Comparison of ENCODE assay signal across 8 cellular contexts in genomic region chr1:207495816-207496792, GRCh38. TPM values are rescaled to one million over a fixed set of nuclear protein-coding genes. Genes with fewer than 3 reads are reported as not detected.
DNase-seq lines count a peak whose midpoint lies in the region; ATAC-seq and TF ChIP-seq lines count a peak whose summit lies in the region.

Gene CR1, plus strand, starts transcription at chr1:207496157. Its CDS starts 111 bp downstream, at chr1:207496268.

- DNase-seq in NCI-H526 treated with DMSO at 0.1 percent for 48 hours (lab: John Stamatoyannopoulos, UW) (peak; percentile 2), hepatocyte (ENCODE audit: low spot score) (peak; percentile 23), occipital lobe (lab: John Stamatoyannopoulos, UW) (no peak), dedifferentiated amniotic fluid mesenchymal stem cell (ENCODE audit: extremely low spot score) (no peak)
- peak; percentile 70 for DNase-seq in activated effector memory CD4-positive, alpha-beta T cell treated with anti-CD3 and anti-CD28 coated beads, Interleukin-2, amount 50 U/mL, for 16 hours

- H3K4me2 ChIP-seq in DOHH2 (ENCODE audit: low read length) = peak within 1 kb of the TSS; percentile 6
- peak within 1 kb of the TSS; percentile 95 for H3K4me2 ChIP-seq in hepatocyte

- peak within 1 kb of the TSS; percentile 89 for H2AFZ ChIP-seq in hepatocyte

- H3K36me3 ChIP-seq in DOHH2 (ENCODE audit: control insufficient read depth, low read length) (no peaks in the 10 kb centered on the region), hepatocyte (replicated peaks; ENCODE audit: insufficient read depth, low read depth) (no peaks in the 10 kb centered on the region), skeletal muscle tissue (ENCODE audit: control insufficient read depth in 3 of 3, insufficient read depth in 3 of 3, low read length in 3 of 3) (no peaks in the 10 kb centered on the region)

- peaks cover 45% of the 10 kb centered on the region for H3K27me3 ChIP-seq in DOHH2 (ENCODE audit: control insufficient read depth, low read length)
- peaks cover 71% of the 10 kb centered on the region for H3K27me3 ChIP-seq in hepatocyte
- H3K27me3 ChIP-seq in skeletal muscle tissue (ENCODE audit: control insufficient read depth in 3 of 3, insufficient read depth in 3 of 3, low read length in 3 of 3) = peaks cover 36 to 43% (median 42%) of the 10 kb centered on the region in 3 donors

- H3K27ac ChIP-seq in DOHH2 (ENCODE audit: low read depth, low read length) = no peak within 1 kb of the TSS
- H3K27ac ChIP-seq in hepatocyte = no peak within 1 kb of the TSS
- no peak within 1 kb of the TSS for H3K27ac ChIP-seq in skeletal muscle tissue (ENCODE audit: low read depth, low read length)

- H4K20me1 ChIP-seq in DOHH2 (ENCODE audit: control insufficient read depth, insufficient read depth, low read depth, low read length) (no peaks in the 10 kb centered on the region), hepatocyte (ENCODE audit: insufficient read depth, poor library complexity, severe bottlenecking) (no peaks in the 10 kb centered on the region)

- 5% methylated on average over 57 of the region's 68 CpGs for WGBS in hepatocyte (ENCODE audit: low lambda C conversion rate, missing lambda C conversion rate)

- H3K9me3 ChIP-seq in DOHH2 (ENCODE audit: control insufficient read depth, insufficient read depth, low read length) = no peaks in the 10 kb centered on the region
- H3K9me3 ChIP-seq in hepatocyte (ENCODE audit: low read depth) = no peaks in the 10 kb centered on the region
- no peaks in the 10 kb centered on the region for H3K9me3 ChIP-seq in skeletal muscle tissue (ENCODE audit: control insufficient read depth in 3 of 3, low read length in 3 of 3)

- H3K4me3 ChIP-seq in DOHH2 (ENCODE audit: low read length) = peak within 1 kb of the TSS; percentile 35
- H3K4me3 ChIP-seq in hepatocyte = peak within 1 kb of the TSS; percentile 44
- peak within 1 kb of the TSS in 2 of 3 donors; percentile 29 to 58 for H3K4me3 ChIP-seq in skeletal muscle tissue (ENCODE audit: low read length in 3 of 3)

- H3K9ac ChIP-seq in skeletal muscle tissue (ENCODE audit: low read depth in 1 of 3, low read length in 3 of 3) = peak within 1 kb of the TSS in 1 of 3 donors; percentile 32

- H3F3A ChIP-seq in DOHH2 (ENCODE audit: control insufficient read depth, insufficient read depth) = no peaks in the 10 kb centered on the region

- H3K4me1 ChIP-seq in DOHH2 (ENCODE audit: control insufficient read depth, low read length) (peaks cover 5% of the 10 kb centered on the region; the same call in 1 of the 2 replicates), hepatocyte (ENCODE audit: insufficient read depth) (peaks cover 4% of the 10 kb centered on the region), skeletal muscle tissue (ENCODE audit: control insufficient read depth in 3 of 3, insufficient read depth in 3 of 3, low read length in 3 of 3) (peaks cover 0 to 4% (median 0%) of the 10 kb centered on the region in 3 donors)

- no peaks in the 10 kb centered on the region for H3K79me2 ChIP-seq in DOHH2 (ENCODE audit: control insufficient read depth, low read length)
- no peaks in the 10 kb centered on the region for H3K79me2 ChIP-seq in hepatocyte

- TF ChIP-seq CTCF in DOHH2 (IDR thresholded peaks at IDR 0.05; ENCODE audit: low read depth, low read length, poor library complexity, severe bottlenecking) (no peak), hepatocyte (IDR thresholded peaks at IDR 0.05; ENCODE audit: poor library complexity) (no peak)

- H3K9me2 ChIP-seq in DOHH2 (replicated peaks; ENCODE audit: control insufficient read depth, low read length) (no peaks in the 10 kb centered on the region), hepatocyte (replicated peaks; ENCODE audit: insufficient read depth) (no peaks in the 10 kb centered on the region)

- ATAC-seq in GM21737 (IDR thresholded peaks at IDR 0.05; ENCODE audit: unreplicated experiment) = peak; percentile 43

RNA-seq across cellular contexts. Expression of gene CR1, which starts in this region (rescaled TPM):
- total RNA-seq in hepatocyte = 0.04 and 0.20 TPM in 2 replicates
- not detected in 2 replicates for polyA plus RNA-seq in hepatocyte
- total RNA-seq in skeletal muscle tissue = 4.7 TPM
- 0.31 TPM for total RNA-seq in occipital lobe

Comparison
In these comparisons a context has a peak if more than half of its experiments do, and no peak if none do; other contexts are left out.
1. Peak in DNase-seq, H3K4me3 ChIP-seq and H3K4me2 ChIP-seq in hepatocyte; RNA of the gene not detected or under 1 TPM.
2. DNase-seq: peak in NCI-H526 treated with DMSO at 0.1 percent for 48 hours (single experiment) and activated effector memory CD4-positive, alpha-beta T cell treated with anti-CD3 and anti-CD28 coated beads, Interleukin-2, amount 50 U/mL, for 16 hours (single experiment); none in occipital lobe (single experiment) and dedifferentiated amniotic fluid mesenchymal stem cell (single experiment).
3. Peak in every context shown above with its lines, with median percentiles within 50 percentile points of each other: H3K4me3 ChIP-seq.